ENCODE assay signal across 8 cellular contexts in the genomic region with DNA sequence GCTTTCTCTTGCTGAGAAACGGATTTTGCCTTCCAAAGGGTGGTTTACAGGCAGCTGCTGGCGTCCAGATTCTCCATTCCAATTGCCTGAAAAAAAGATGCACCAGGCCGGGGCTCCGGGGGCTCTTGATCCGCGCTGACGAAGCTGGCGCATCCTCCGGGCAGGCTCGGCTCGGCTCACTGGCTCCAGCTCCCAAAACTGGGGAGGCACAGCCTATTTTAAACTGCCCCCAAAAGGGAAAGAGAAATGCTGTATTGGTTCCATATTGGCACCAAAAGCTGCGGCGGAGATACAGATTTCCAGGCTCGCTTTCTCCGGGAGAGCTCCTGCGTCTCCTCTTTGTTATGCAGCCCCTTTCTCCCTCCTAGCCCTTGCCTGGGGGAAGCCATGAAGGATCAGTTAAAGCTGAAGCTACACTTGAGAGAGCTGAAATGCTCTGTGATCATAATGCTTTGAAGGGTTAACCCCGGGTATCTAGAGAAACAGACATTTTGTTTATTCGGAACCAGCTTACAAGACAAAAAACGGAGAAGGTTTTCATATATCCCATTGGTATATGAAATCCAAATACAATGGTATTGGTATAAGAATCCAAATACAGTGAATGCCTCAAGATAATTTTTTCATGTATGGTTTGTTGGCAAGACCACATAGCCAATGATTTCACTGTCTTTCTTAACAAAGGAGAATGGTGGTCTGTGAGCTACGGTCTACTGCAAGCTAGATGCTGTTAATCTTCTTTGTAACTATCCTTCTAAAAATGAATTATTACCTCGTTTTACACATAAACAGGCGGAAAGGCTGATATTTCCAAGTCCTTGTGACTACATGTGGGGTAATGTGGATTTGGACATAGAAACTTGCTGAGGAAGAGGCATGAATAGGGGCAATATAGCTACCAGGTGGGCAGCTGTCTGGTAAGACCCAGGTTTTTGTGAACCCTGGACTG. TPM values are rescaled to one million over a fixed set of nuclear protein-coding genes. Genes with fewer than 3 reads are reported as not detected.
DNase-seq lines count a peak whose midpoint lies in the region; ATAC-seq and FAIRE-seq lines count a peak whose summit lies in the region.

No MANE protein-coding gene starts in this region.

- peak overlapping the region; percentile 84 for H3K4me3 Mint-ChIP-seq in central memory CD8-positive, alpha-beta T cell

- ATAC-seq in HG02571 (IDR thresholded peaks at IDR 0.05; ENCODE audit: unreplicated experiment): peak; percentile 39
- peak; percentile 35 for ATAC-seq in central memory CD8-positive, alpha-beta T cell (replicated peaks; ENCODE audit: extremely low read depth, poor library complexity, severe bottlenecking)
- ATAC-seq in left lobe of liver: no peak

- DNase-seq in NCI-H748 treated with DMSO at 0.1 percent for 48 hours (lab: John Stamatoyannopoulos, UW) (peak; percentile 41), left lobe of liver (ENCODE audit: low spot score) (no peak), NCI-H2196 treated with DMSO at 0.1 percent for 48 hours (lab: John Stamatoyannopoulos, UW; ENCODE audit: unreplicated experiment) (no peak)
- no peak for DNase-seq in central memory CD8-positive, alpha-beta T cell (ENCODE audit: low spot score in 2 of 2)

- peak overlapping the region; percentile 15 to 87 (median 69) for H3K27ac ChIP-seq in skin epidermis

- H3K9me3 Mint-ChIP-seq in central memory CD8-positive, alpha-beta T cell: no peaks in the 10 kb centered on the region

- FAIRE-seq in islet of Langerhans (lab: Jason Lieb, UNC): peak; percentile 71

- no peak overlapping the region for H3K27ac Mint-ChIP-seq in central memory CD8-positive, alpha-beta T cell (ENCODE audit: low read depth)

- H3K36me3 Mint-ChIP-seq in central memory CD8-positive, alpha-beta T cell (ENCODE audit: insufficient read depth): no peaks in the 10 kb centered on the region

- peak overlapping the region; percentile 74 for H3K4me3 ChIP-seq in GM08714 (ENCODE audit: low read length)
- H3K4me3 ChIP-seq in skin epidermis: peak overlapping the region; percentile 40 to 65 (median 48)

- H3K4me1 Mint-ChIP-seq in central memory CD8-positive, alpha-beta T cell: peaks cover 6% of the 10 kb centered on the region

- peaks cover 40% of the 10 kb centered on the region for H3K27me3 Mint-ChIP-seq in central memory CD8-positive, alpha-beta T cell

RNA-seq across cellular contexts. Expression of gene CD200, which starts 0.7 kb away (rescaled TPM):
- total RNA-seq in left lobe of liver: 0.38 TPM

RNA-seq across cellular contexts. Expression of gene SLC9C1, which starts 39.6 kb away (rescaled TPM):
- not detected for total RNA-seq in left lobe of liver
